ENCODE assay signal across 8 cellular contexts in genomic region chr16:3527216-3527829, GRCh38. TPM values are rescaled to one million over a fixed set of nuclear protein-coding genes. Genes with fewer than 3 reads are reported as not detected.
DNase-seq lines count a peak whose midpoint lies in the region; ATAC-seq, FAIRE-seq and TF ChIP-seq lines count a peak whose summit lies in the region.
"Not testable (repeated sequence)": the region's sequence is repeated elsewhere in the genome, so short reads cannot be mapped to it uniquely, and the experiment has no call there.

No MANE protein-coding gene starts in this region.

- ATAC-seq in upper lobe of right lung, result not testable (repeated sequence)

- not testable (repeated sequence) for H4K20me1 ChIP-seq in keratinocyte (ENCODE audit: control insufficient read depth, extremely low read depth, insufficient read depth, low read length)

- not testable (repeated sequence) for H3K4me2 ChIP-seq in keratinocyte (ENCODE audit: control insufficient read depth, extremely low read depth, insufficient read depth, low read depth, low read length)

- H3K27me3 ChIP-seq in keratinocyte (ENCODE audit: control insufficient read depth, extremely low read depth, insufficient read depth, low read length); upper lobe of right lung: not testable (repeated sequence)

- H3K36me3 ChIP-seq in keratinocyte (ENCODE audit: control insufficient read depth in 2 of 2, extremely low read depth in 1 of 2, insufficient read depth in 2 of 2, low read length in 2 of 2) (peaks cover 7 to 16% of the 10 kb centered on the region in 2 experiments), upper lobe of right lung (peaks cover 60% of the 10 kb centered on the region)

- not testable (repeated sequence) for H3K9me1 ChIP-seq in keratinocyte (ENCODE audit: control insufficient read depth, extremely low read depth, insufficient read depth, low read length)

- TF ChIP-seq CTCF in NB4 (IDR thresholded peaks at IDR 0.05; ENCODE audit: low read depth, low read length), result peak; percentile 58
- TF ChIP-seq CTCF in keratinocyte (optimal IDR thresholded peaks at IDR 0.05 in 1 of 3, IDR thresholded peaks at IDR 0.05 in 1 of 3, conservative IDR thresholded peaks at IDR 0.05 in 1 of 3; ENCODE audit: extremely low read depth in 1 of 3, insufficient read depth in 2 of 3, low read length in 3 of 3), result peak; percentile 5 to 59 (median 7)
- TF ChIP-seq CTCF in upper lobe of right lung (IDR thresholded peaks at IDR 0.05), result peak; percentile 64

- TF ChIP-seq POLR2A in NB4 (IDR thresholded peaks at IDR 0.05; ENCODE audit: extremely low read depth, insufficient read length), result not testable (repeated sequence)

- peaks cover 37% of the 10 kb centered on the region for H3K36me3 Mint-ChIP-seq in dendritic cell treated with granulocyte-macrophage colony-stimulating factor and Interleukin-4, amounts not matched to agents 40 ng/mL and 50 ng/mL, for 4 days (ENCODE audit: low read depth)

- H3K4me3 Mint-ChIP-seq in dendritic cell treated with granulocyte-macrophage colony-stimulating factor and Interleukin-4, amounts not matched to agents 40 ng/mL and 50 ng/mL, for 4 days, result not testable (repeated sequence)

- not testable (repeated sequence) for H3K27ac ChIP-seq in keratinocyte (ENCODE audit: control insufficient read depth, insufficient read depth, low read length); upper lobe of right lung

- H3K27ac Mint-ChIP-seq in dendritic cell treated with granulocyte-macrophage colony-stimulating factor and Interleukin-4, amounts not matched to agents 40 ng/mL and 50 ng/mL, for 4 days, result peak overlapping the region; percentile 10

- not testable (repeated sequence) for H3K4me1 ChIP-seq in keratinocyte (ENCODE audit: control insufficient read depth, extremely low read depth, insufficient read depth, low read length); upper lobe of right lung

- H3K9me3 Mint-ChIP-seq in dendritic cell treated with granulocyte-macrophage colony-stimulating factor and Interleukin-4, amounts not matched to agents 40 ng/mL and 50 ng/mL, for 4 days, result not testable (repeated sequence)

- dilution Hi-C loops in keratinocyte (cut with MboI; ENCODE audit: extremely low pct_ligation_motif_present, low sequenced_read_pairs), result not testable (repeated sequence)

- H3K27me3 Mint-ChIP-seq in dendritic cell treated with granulocyte-macrophage colony-stimulating factor and Interleukin-4, amounts not matched to agents 40 ng/mL and 50 ng/mL, for 4 days, result not testable (repeated sequence)

- H3K9me3 ChIP-seq in keratinocyte (ENCODE audit: control insufficient read depth, low read depth, low read length); upper lobe of right lung: not testable (repeated sequence)

- intact Hi-C loops in dendritic cell treated with granulocyte-macrophage colony-stimulating factor and Interleukin-4, amounts not matched to agents 40 ng/mL and 50 ng/mL, for 4 days (cut with micrococcal nuclease), result loop anchor here (10.0 kb wide), 1 partner anchor 87 kb away; the partner anchor contains the start of gene SLX4
- intact Hi-C loops in upper lobe of right lung (cut with DNase I), result not testable (repeated sequence)

- not testable (repeated sequence) for FAIRE-seq in keratinocyte (lab: Jason Lieb, UNC)

- not testable (repeated sequence) for H3K9ac ChIP-seq in keratinocyte (ENCODE audit: control insufficient read depth, extremely low read depth, insufficient read depth, low read length)

- peaks cover 12% of the 10 kb centered on the region for H3K4me1 Mint-ChIP-seq in dendritic cell treated with granulocyte-macrophage colony-stimulating factor and Interleukin-4, amounts not matched to agents 40 ng/mL and 50 ng/mL, for 4 days (ENCODE audit: low read depth)

- DNase-seq in ELR (ENCODE audit: low read depth) (peak; percentile 65), NB4 (ENCODE audit: low read depth) (peak; percentile 65), RKO (ENCODE audit: low spot score) (peak; percentile 62), renal cortical epithelial cell (ENCODE audit: low read depth) (peak; percentile 56), upper lobe of right lung (peak; percentile 89)
- DNase-seq in activated CD8-positive, alpha-beta memory T cell treated with anti-CD3 and anti-CD28 coated beads, Interleukin-2, amount 50 U/mL, for 48 hours, result peak; percentile 76
- DNase-seq in keratinocyte (ENCODE audit: low read depth, low spot score), result not testable (repeated sequence)

- H3K79me2 ChIP-seq in keratinocyte (ENCODE audit: control insufficient read depth, insufficient read depth, low read length), result not testable (repeated sequence)

- H3K4me3 ChIP-seq in NB4 (ENCODE audit: low read depth, low read length); keratinocyte (ENCODE audit: control insufficient read depth in 2 of 3, extremely low read depth in 1 of 3, insufficient read depth in 2 of 3, low read depth in 1 of 3, low read length in 3 of 3); upper lobe of right lung: not testable (repeated sequence)

- not testable (repeated sequence) for H2AFZ ChIP-seq in keratinocyte (ENCODE audit: control insufficient read depth, low read length)

RNA-seq across cellular contexts. Expression of gene CLUAP1, which starts 26.5 kb away (rescaled TPM):
- polyA plus RNA-seq in keratinocyte, result 10.3 to 27.4 TPM (median 17.9 TPM) in 3 replicates
- 49.4 TPM for polyA plus RNA-seq in keratinocyte (2011; ENCODE audit: low read depth)
- 13.9 and 16.8 TPM in 2 replicates for polyA plus RNA-seq in keratinocyte (2011; cell fraction: cytosol; rRNA removed)
- polyA plus RNA-seq in keratinocyte (2011; cell fraction: nucleus; rRNA removed), result 13.6 and 23.0 TPM in 2 replicates
- 8.2 and 17.5 TPM in 2 replicates for polyA plus RNA-seq in keratinocyte (2012; ENCODE audit: low replicate concordance)
- polyA minus RNA-seq in keratinocyte, result 6.3 to 24.0 TPM (median 11.6 TPM) in 3 replicates
- 16.7 TPM for polyA minus RNA-seq in keratinocyte (2011; cell fraction: cytosol; rRNA and poly(A)+ RNA removed)
- polyA minus RNA-seq in keratinocyte (2011; cell fraction: nucleus; rRNA and poly(A)+ RNA removed), result 4.1 and 11.1 TPM in 2 replicates
- total RNA-seq in renal cortical epithelial cell, result 10.1 and 49.9 TPM in 2 replicates
- 23.3 TPM for total RNA-seq in upper lobe of right lung

RNA-seq across cellular contexts. Expression of gene C16orf90, which starts 32.0 kb away (rescaled TPM):
- not detected in 3 replicates for polyA plus RNA-seq in keratinocyte
- polyA plus RNA-seq in keratinocyte (2011; ENCODE audit: low read depth), result not detected
- polyA plus RNA-seq in keratinocyte (2011; cell fraction: cytosol; rRNA removed), result not detected in 2 replicates
- not detected in 2 replicates for polyA plus RNA-seq in keratinocyte (2011; cell fraction: nucleus; rRNA removed)
- polyA plus RNA-seq in keratinocyte (2012; ENCODE audit: low replicate concordance), result not detected in 2 replicates
- polyA minus RNA-seq in keratinocyte, result not detected in 3 replicates
- not detected for polyA minus RNA-seq in keratinocyte (2011; cell fraction: cytosol; rRNA and poly(A)+ RNA removed)
- not detected in 2 replicates for polyA minus RNA-seq in keratinocyte (2011; cell fraction: nucleus; rRNA and poly(A)+ RNA removed)
- total RNA-seq in renal cortical epithelial cell, result not detected in 2 replicates
- total RNA-seq in upper lobe of right lung, result not detected

RNA-seq across cellular contexts. Expression of gene NLRC3, which starts 49.9 kb away (rescaled TPM):
- polyA plus RNA-seq in keratinocyte, result 0.04 TPM in 1 of 3 replicates, not detected in the others
- not detected for polyA plus RNA-seq in keratinocyte (2011; ENCODE audit: low read depth)
- polyA plus RNA-seq in keratinocyte (2011; cell fraction: cytosol; rRNA removed), result not detected in 2 replicates
- polyA plus RNA-seq in keratinocyte (2011; cell fraction: nucleus; rRNA removed), result 0.01 and 0.03 TPM in 2 replicates
- polyA plus RNA-seq in keratinocyte (2012; ENCODE audit: low replicate concordance), result 0.14 and 0.16 TPM in 2 replicates
- not detected in 3 replicates for polyA minus RNA-seq in keratinocyte
- polyA minus RNA-seq in keratinocyte (2011; cell fraction: cytosol; rRNA and poly(A)+ RNA removed), result not detected
- polyA minus RNA-seq in keratinocyte (2011; cell fraction: nucleus; rRNA and poly(A)+ RNA removed), result not detected in 2 replicates
- total RNA-seq in renal cortical epithelial cell, result 0.05 and 0.17 TPM in 2 replicates
- 5.5 TPM for total RNA-seq in upper lobe of right lung

Comparison
In these comparisons a context has a peak if more than half of its experiments do, and no peak if none do; other contexts are left out.
1. CTCF ChIP-seq: peak in every context shown above with its lines; median percentile 64 in upper lobe of right lung; 58 in NB4; 7 in keratinocyte.